ENCODE assay signal across 10 cellular contexts in genomic region chr9:130766904-130767262, GRCh38.
DNase-seq lines count a peak whose midpoint lies in the region; ATAC-seq and TF ChIP-seq lines count a peak whose summit lies in the region.
"Had no signal": no experiment of that assay in that cellular context is flagged by ENCODE, and none has a peak within 500 bp of the region (broad histone marks: within the 10 kb centered on the region; RNA-seq: fewer than 3 reads in every experiment).

No MANE protein-coding gene starts in this region.

- no peak overlapping the region for H3K4me3 Mint-ChIP-seq in endodermal cell
- no peak overlapping the region for H3K4me3 Mint-ChIP-seq in natural killer cell treated with Interleukin-12 subunit alpha and Interleukin-12 subunit beta and Interleukin-15 and Interleukin-18, amount 100 ng/mL, for 72 hours
- no peak overlapping the region for H3K4me3 Mint-ChIP-seq in activated T-helper 1 cell treated with anti-CD3 and anti-CD28 coated beads, Interleukin-12 subunit alpha, Interleukin-12 subunit beta, Interleukin-2, Interleukin-4 antibody, amounts not matched to agents 30 ng/mL and 10 ng/mL and 1 ng/mL, durations not matched to agents 14 hours and 24 hours and 36 hours

- H3K36me3 ChIP-seq in endodermal cell (ENCODE audit: control insufficient read depth, insufficient read depth, low read length) (no peaks in the 10 kb centered on the region), SK-N-SH (replicated peaks in 1 of 2; ENCODE audit: control insufficient read depth in 1 of 2, insufficient read depth in 2 of 2, low read length in 1 of 2) (no peaks in the 10 kb centered on the region)
- H3K36me3 ChIP-seq: stomach had no signal

- H3K27ac ChIP-seq in endodermal cell (ENCODE audit: low read depth, low read length) (no peak overlapping the region), SK-N-SH (ENCODE audit: low read depth in 2 of 2, low read length in 1 of 2) (peak overlapping the region in 1 of 2 experiments; percentile 54; a peak in 1 of 4 replicates)

- H3K9me3 ChIP-seq in endodermal cell (ENCODE audit: control insufficient read depth, low read length): no peaks in the 10 kb centered on the region
- no peaks in the 10 kb centered on the region for H3K9me3 ChIP-seq in SK-N-SH
- H3K9me3 ChIP-seq: stomach had no signal

- no peak overlapping the region for H3K9ac ChIP-seq in endodermal cell (ENCODE audit: extremely low read depth, low read length, poor library complexity, severe bottlenecking)
- H3K9ac ChIP-seq in SK-N-SH: no peak overlapping the region

- H3K4me3 ChIP-seq in endodermal cell (ENCODE audit: low read length) (no peak overlapping the region), SK-N-SH (ENCODE audit: low read depth in 2 of 2, low read length in 1 of 2) (no peak overlapping the region)
- H3K4me3 ChIP-seq: stomach had no signal

- no peak for TF ChIP-seq RAD21 in SK-N-SH (IDR thresholded peaks at IDR 0.05; ENCODE audit: low read length)

- peaks cover 6% of the 10 kb centered on the region for H3F3A ChIP-seq in SK-N-SH (replicated peaks; ENCODE audit: insufficient read depth)

- POLR2A ChIA-PET in SK-N-SH (lab: Yijun Ruan, JAX): no interaction called here

- H3K79me2 ChIP-seq in SK-N-SH (ENCODE audit: insufficient read depth): peaks cover 83% of the 10 kb centered on the region

- H3K9me2 ChIP-seq in SK-N-SH: no peaks in the 10 kb centered on the region

- H3K36me3 Mint-ChIP-seq in endodermal cell (ENCODE audit: low read depth): no peaks in the 10 kb centered on the region
- H3K36me3 Mint-ChIP-seq in natural killer cell treated with Interleukin-12 subunit alpha and Interleukin-12 subunit beta and Interleukin-15 and Interleukin-18, amount 100 ng/mL, for 72 hours: no peaks in the 10 kb centered on the region
- no peaks in the 10 kb centered on the region for H3K36me3 Mint-ChIP-seq in activated T-helper 1 cell treated with anti-CD3 and anti-CD28 coated beads, Interleukin-12 subunit alpha, Interleukin-12 subunit beta, Interleukin-2, Interleukin-4 antibody, amounts not matched to agents 30 ng/mL and 10 ng/mL and 1 ng/mL, durations not matched to agents 14 hours and 24 hours and 36 hours (ENCODE audit: low read depth)

- no peak overlapping the region for H3K4me2 ChIP-seq in SK-N-SH

- H3K4me1 Mint-ChIP-seq in endodermal cell: peaks cover 17% of the 10 kb centered on the region
- peaks cover 41 to 47% of the 10 kb centered on the region in 2 donors for H3K4me1 Mint-ChIP-seq in natural killer cell treated with Interleukin-12 subunit alpha and Interleukin-12 subunit beta and Interleukin-15 and Interleukin-18, amount 100 ng/mL, for 72 hours (ENCODE audit: low read depth in 2 of 2)
- peaks cover 31% of the 10 kb centered on the region for H3K4me1 Mint-ChIP-seq in activated T-helper 1 cell treated with anti-CD3 and anti-CD28 coated beads, Interleukin-12 subunit alpha, Interleukin-12 subunit beta, Interleukin-2, Interleukin-4 antibody, amounts not matched to agents 30 ng/mL and 10 ng/mL and 1 ng/mL, durations not matched to agents 14 hours and 24 hours and 36 hours (ENCODE audit: low read depth)

- no peaks in the 10 kb centered on the region for H3K27me3 Mint-ChIP-seq in endodermal cell (ENCODE audit: insufficient read depth)
- H3K27me3 Mint-ChIP-seq in natural killer cell treated with Interleukin-12 subunit alpha and Interleukin-12 subunit beta and Interleukin-15 and Interleukin-18, amount 100 ng/mL, for 72 hours: no peaks in the 10 kb centered on the region
- H3K27me3 Mint-ChIP-seq in activated T-helper 1 cell treated with anti-CD3 and anti-CD28 coated beads, Interleukin-12 subunit alpha, Interleukin-12 subunit beta, Interleukin-2, Interleukin-4 antibody, amounts not matched to agents 30 ng/mL and 10 ng/mL and 1 ng/mL, durations not matched to agents 14 hours and 24 hours and 36 hours (ENCODE audit: insufficient read depth): no peaks in the 10 kb centered on the region

- H3K27me3 ChIP-seq in endodermal cell (ENCODE audit: control insufficient read depth, insufficient read depth, low read length, poor library complexity, severe bottlenecking) (no peaks in the 10 kb centered on the region), SK-N-SH (ENCODE audit: insufficient read depth) (no peaks in the 10 kb centered on the region)
- H3K27me3 ChIP-seq: stomach had no signal

- no peak overlapping the region for H2AFZ ChIP-seq in SK-N-SH (ENCODE audit: low read depth)

- H3K27ac Mint-ChIP-seq in endodermal cell: peak overlapping the region; percentile 27
- H3K27ac Mint-ChIP-seq in natural killer cell treated with Interleukin-12 subunit alpha and Interleukin-12 subunit beta and Interleukin-15 and Interleukin-18, amount 100 ng/mL, for 72 hours: peak overlapping the region; percentile 2 to 15
- H3K27ac Mint-ChIP-seq in activated T-helper 1 cell treated with anti-CD3 and anti-CD28 coated beads, Interleukin-12 subunit alpha, Interleukin-12 subunit beta, Interleukin-2, Interleukin-4 antibody, amounts not matched to agents 30 ng/mL and 10 ng/mL and 1 ng/mL, durations not matched to agents 14 hours and 24 hours and 36 hours: no peak overlapping the region

- no peaks in the 10 kb centered on the region for H4K20me1 ChIP-seq in SK-N-SH (ENCODE audit: insufficient read depth)

- in situ Hi-C loops in KBM-7 (cut with MboI; ENCODE audit: low pct_unique_long_range_greater_than_20kb, low sequenced_read_pairs): no loop called here

- H3K4me1 ChIP-seq in endodermal cell (ENCODE audit: control insufficient read depth, insufficient read depth, low read length): no peaks in the 10 kb centered on the region
- peaks cover 6 to 33% of the 10 kb centered on the region in 2 experiments; a peak in 3 of 4 replicates for H3K4me1 ChIP-seq in SK-N-SH (ENCODE audit: control insufficient read depth in 1 of 2, insufficient read depth in 2 of 2, low read depth in 1 of 2, low read length in 1 of 2)

- no peak for TF ChIP-seq EP300 in SK-N-SH (IDR thresholded peaks at IDR 0.05; ENCODE audit: borderline replicate concordance in 1 of 2, low read depth in 1 of 2, low read length in 1 of 2)

- no peaks in the 10 kb centered on the region for H3K9me3 Mint-ChIP-seq in endodermal cell
- H3K9me3 Mint-ChIP-seq in natural killer cell treated with Interleukin-12 subunit alpha and Interleukin-12 subunit beta and Interleukin-15 and Interleukin-18, amount 100 ng/mL, for 72 hours: no peaks in the 10 kb centered on the region
- H3K9me3 Mint-ChIP-seq in activated T-helper 1 cell treated with anti-CD3 and anti-CD28 coated beads, Interleukin-12 subunit alpha, Interleukin-12 subunit beta, Interleukin-2, Interleukin-4 antibody, amounts not matched to agents 30 ng/mL and 10 ng/mL and 1 ng/mL, durations not matched to agents 14 hours and 24 hours and 36 hours: no peaks in the 10 kb centered on the region

- CTCF ChIA-PET in SK-N-SH (lab: Yijun Ruan, JAX): interaction anchor here (1.0 to 4.7 kb wide), 7 partner anchors 10 to 280 kb away, joined by 3 to 62 read pairs (median 7); no protein-coding TSS in a partner anchor

- peak; percentile 49 for DNase-seq in Ammon's horn (ENCODE audit: low spot score)
- DNase-seq in KBM-7: peak; percentile 35
- no peak for DNase-seq in endodermal cell
- no peak for DNase-seq in natural killer cell treated with Interleukin-12 subunit alpha and Interleukin-12 subunit beta and Interleukin-15 and Interleukin-18, amount 100 ng/mL, for 72 hours (ENCODE audit: low spot score)
- DNase-seq in stimulated activated naive CD4-positive, alpha-beta T cell treated with Interleukin-2 at 50 U/mL for 16 hours (lab: John Stamatoyannopoulos, UW): no peak
- DNase-seq in SK-N-SH: no peak
- DNase-seq in activated T-helper 1 cell treated with anti-CD3 and anti-CD28 coated beads, Interleukin-12 subunit alpha, Interleukin-12 subunit beta, Interleukin-2, Interleukin-4 antibody, amounts not matched to agents 30 ng/mL and 10 ng/mL and 1 ng/mL, durations not matched to agents 14 hours and 24 hours and 36 hours (ENCODE audit: low spot score): no peak
- DNase-seq: NCI-H446, stomach had no signal

- TF ChIP-seq CTCF in endodermal cell (conservative IDR thresholded peaks at IDR 0.05) (no peak), SK-N-SH (IDR thresholded peaks at IDR 0.05) (no peak)

- no peak for ATAC-seq in natural killer cell treated with Interleukin-12 subunit alpha and Interleukin-12 subunit beta and Interleukin-15 and Interleukin-18, amount 100 ng/mL, for 72 hours
- ATAC-seq in HG02623 (IDR thresholded peaks at IDR 0.05; ENCODE audit: unreplicated experiment): no peak

- 81 to 82% methylated on average over 4 of the region's 4 CpGs for whole genome bisulfite sequencing in endodermal cell (ENCODE audit: insufficient coverage in 1 of 2, insufficient read length in 1 of 2), 2 experiments
- 92% methylated on average over 4 of the region's 4 CpGs for WGBS in SK-N-SH (ENCODE audit: low lambda C conversion rate)

- intact Hi-C loops in activated T-helper 1 cell treated with anti-CD3 and anti-CD28 coated beads, Interleukin-12 subunit alpha, Interleukin-12 subunit beta, Interleukin-2, Interleukin-4 antibody, amounts not matched to agents 30 ng/mL and 10 ng/mL and 1 ng/mL, durations not matched to agents 14 hours and 24 hours and 36 hours (cut with micrococcal nuclease): no loop called here

TF ChIP-seq in SK-N-SH, 30 proteins besides CTCF, POLR2A, EP300 and RAD21:
- no peak for TF ChIP-seq GABPA (IDR thresholded peaks at IDR 0.05; ENCODE audit: low read depth)
- no peak for TF ChIP-seq MAX (IDR thresholded peaks at IDR 0.05; ENCODE audit: low read depth)
- no peak for TF ChIP-seq NRF1 (IDR thresholded peaks at IDR 0.05; ENCODE audit: low read depth, low read length)

Comparison
In these comparisons a context has a peak if more than half of its experiments do, and no peak if none do; other contexts are left out.
1. DNase-seq: peak in Ammon's horn (single experiment) and KBM-7 (single experiment); none in endodermal cell (single experiment), natural killer cell treated with Interleukin-12 subunit alpha and Interleukin-12 subunit beta and Interleukin-15 and Interleukin-18, amount 100 ng/mL, for 72 hours (single experiment), stimulated activated naive CD4-positive, alpha-beta T cell treated with Interleukin-2 at 50 U/mL for 16 hours (single experiment), SK-N-SH (single experiment) and activated T-helper 1 cell treated with anti-CD3 and anti-CD28 coated beads, Interleukin-12 subunit alpha, Interleukin-12 subunit beta, Interleukin-2, Interleukin-4 antibody, amounts not matched to agents 30 ng/mL and 10 ng/mL and 1 ng/mL, durations not matched to agents 14 hours and 24 hours and 36 hours (single experiment).